8 cellular contexts compared by ENCODE assay signal in genomic region chr7:43869018-43869897, GRCh38. TPM values are rescaled to one million over a fixed set of nuclear protein-coding genes. Genes with fewer than 3 reads are reported as not detected.
A peak's percentile ranks its signal among the peaks of the same experiment; 100 is the strongest.
DNase-seq lines count a peak whose midpoint lies in the region; ATAC-seq, FAIRE-seq and TF ChIP-seq lines count a peak whose summit lies in the region.

TSS of gene MRPS24 (minus strand) at chr7:43869517. CDS start at chr7:43869495, 22 bp downstream.

- H3K4me2 ChIP-seq in parathyroid adenoma (ENCODE audit: low read length), result peak within 1 kb of the TSS; percentile 82

- peak; percentile 99 for FAIRE-seq in GM12892 (lab: Jason Lieb, UNC)

- no peak for TF ChIP-seq CTCF in cardiac muscle cell (IDR thresholded peaks at IDR 0.05; ENCODE audit: low read depth, low read length)
- no peak for TF ChIP-seq CTCF in parathyroid adenoma (IDR thresholded peaks at IDR 0.05)
- no peak for TF ChIP-seq CTCF in tibial artery (IDR thresholded peaks at IDR 0.05)

- peak within 1 kb of the TSS; percentile 71 for H2AFZ ChIP-seq in parathyroid adenoma

- H3K79me2 ChIP-seq in parathyroid adenoma, result no peaks in the 10 kb centered on the region

- no peaks in the 10 kb centered on the region for H3K9me3 ChIP-seq in adipocyte (ENCODE audit: control insufficient read depth, low read length)
- no peaks in the 10 kb centered on the region for H3K9me3 ChIP-seq in cardiac muscle cell (ENCODE audit: low read depth)
- no peaks in the 10 kb centered on the region for H3K9me3 ChIP-seq in parathyroid adenoma (ENCODE audit: control insufficient read depth, low read length)
- no peaks in the 10 kb centered on the region for H3K9me3 ChIP-seq in tibial artery

- peaks cover 46% of the 10 kb centered on the region for H3K4me1 ChIP-seq in adipocyte (ENCODE audit: control insufficient read depth, insufficient read depth, low read length)
- H3K4me1 ChIP-seq in cardiac muscle cell (ENCODE audit: low read depth), result peaks cover 26% of the 10 kb centered on the region
- peaks cover 7% of the 10 kb centered on the region for H3K4me1 ChIP-seq in parathyroid adenoma
- peaks cover 0 to 47% (median 34%) of the 10 kb centered on the region in 4 donors for H3K4me1 ChIP-seq in tibial artery

- intact Hi-C loops in tibial artery (cut with DNase I; ENCODE audit: low total_unique reads), result no loop called here

- H3K27me3 ChIP-seq in adipocyte (replicated peaks; ENCODE audit: control insufficient read depth, insufficient read depth, low read length) (no peaks in the 10 kb centered on the region), cardiac muscle cell (no peaks in the 10 kb centered on the region), parathyroid adenoma (ENCODE audit: control insufficient read depth, insufficient read depth, low read length) (no peaks in the 10 kb centered on the region), tibial artery (no peaks in the 10 kb centered on the region)

- ATAC-seq in HG02840 (IDR thresholded peaks at IDR 0.05; ENCODE audit: low FRiP score, unreplicated experiment), result peak; percentile 80

- H3K9ac ChIP-seq in adipocyte (ENCODE audit: low read length), result peak within 1 kb of the TSS; percentile 96
- no peak within 1 kb of the TSS for H3K9ac ChIP-seq in parathyroid adenoma

- DNase-seq in GM12892 (ENCODE audit: insufficient read length), result peak; percentile 89
- DNase-seq in NCI-H1436 treated with DMSO at 0.1 percent for 48 hours (lab: John Stamatoyannopoulos, UW), result peak; percentile 82
- peak; percentile 95 for DNase-seq in T follicular helper cell (ENCODE audit: low read depth)
- peak; percentile 98 for DNase-seq in adipocyte (ENCODE audit: low read depth)
- peak; percentile 98 for DNase-seq in cardiac muscle cell (ENCODE audit: low read depth in 1 of 2, low spot score in 1 of 2)
- peak; percentile 96 to 98 for DNase-seq in tibial artery

- H3K36me3 ChIP-seq in adipocyte (ENCODE audit: control insufficient read depth, insufficient read depth, low read length, severe bottlenecking), result peaks cover 18% of the 10 kb centered on the region
- H3K36me3 ChIP-seq in cardiac muscle cell, result peaks cover 5% of the 10 kb centered on the region
- H3K36me3 ChIP-seq in parathyroid adenoma (ENCODE audit: control insufficient read depth, insufficient read depth, low read length), result no peaks in the 10 kb centered on the region
- H3K36me3 ChIP-seq in tibial artery, result peaks cover 19 to 30% (median 24%) of the 10 kb centered on the region in 3 donors

- H3K27ac ChIP-seq in cardiac muscle cell (peak within 1 kb of the TSS; percentile 85), parathyroid adenoma (peak within 1 kb of the TSS; percentile 51), tibial artery (peak within 1 kb of the TSS; percentile 88 to 95)

- peak within 1 kb of the TSS; percentile 88 for H3K4me3 ChIP-seq in adipocyte (ENCODE audit: low read length)
- H3K4me3 ChIP-seq in cardiac muscle cell, result peak within 1 kb of the TSS; percentile 89
- peak within 1 kb of the TSS; percentile 69 for H3K4me3 ChIP-seq in parathyroid adenoma (ENCODE audit: low read depth, low read length)
- H3K4me3 ChIP-seq in tibial artery, result peak within 1 kb of the TSS; percentile 93 to 98

- TF ChIP-seq POLR2A in GM12892 (IDR thresholded peaks at IDR 0.05; ENCODE audit: low read depth, low read length), result peak; percentile 95

RNA-seq across cellular contexts. Expression of gene MRPS24, which starts in this region (rescaled TPM):
- 91.9 TPM for polyA plus RNA-seq in GM12892 (2012; ENCODE audit: missing spikeins)
- 160 and 172 TPM in 2 replicates for total RNA-seq in cardiac muscle cell
- polyA plus RNA-seq in cardiac muscle cell, result 183 and 198 TPM in 2 replicates

Comparison
In these comparisons a context has a peak if more than half of its experiments do, and no peak if none do; other contexts are left out.
1. Peak in every context shown above with its lines: DNase-seq, ATAC-seq, H3K4me3 ChIP-seq and H3K27ac ChIP-seq.